23 cellular contexts compared by ENCODE assay signal in genomic region chr15:59828871-59829270, GRCh38.
DNase-seq lines count a peak whose midpoint lies in the region; TF ChIP-seq lines count a peak whose summit lies in the region.
"Had no signal": no experiment of that assay in that cellular context is flagged by ENCODE, and none has a peak within 500 bp of the region (broad histone marks: within the 10 kb centered on the region; RNA-seq: fewer than 3 reads in every experiment).

No MANE protein-coding gene starts in this region.

- no peak for TF ChIP-seq CTCF in epithelial cell of esophagus (IDR thresholded peaks at IDR 0.05; ENCODE audit: insufficient read depth, low read depth, low read length, missing control alignments)

- H2BK120ac ChIP-seq in trophoblast cell (ENCODE audit: insufficient read depth, low read length, poor library complexity), result no peak overlapping the region

- H2BK5ac ChIP-seq in trophoblast cell (ENCODE audit: low read depth, low read length, poor library complexity), result no peak overlapping the region

- H2BK12ac ChIP-seq in trophoblast cell (ENCODE audit: low read length), result no peak overlapping the region

- no peak overlapping the region for H2AFZ ChIP-seq in trophoblast cell (ENCODE audit: insufficient read depth, low read length, poor library complexity)

- no peak overlapping the region for H4K12ac ChIP-seq in trophoblast cell (ENCODE audit: low read depth, low read length)

- H3K79me1 ChIP-seq in trophoblast cell (ENCODE audit: low read length), result no peaks in the 10 kb centered on the region

- H3K27me3 ChIP-seq in trophoblast cell (ENCODE audit: insufficient read depth, low read length), result no peaks in the 10 kb centered on the region

- WGBS in trophoblast cell (ENCODE audit: extremely low coverage, insufficient coverage, insufficient read length), result no CpG with 5 or more reads among the region's 15 CpGs

- H3K4me1 ChIP-seq in trophoblast cell (ENCODE audit: control insufficient read depth in 1 of 2, insufficient read depth in 2 of 2, low read length in 2 of 2), result peaks cover 0 to 3% of the 10 kb centered on the region in 2 experiments

- no peak overlapping the region for H3K9ac ChIP-seq in trophoblast cell (ENCODE audit: low read length)
- H3K9ac ChIP-seq: KMS-11 had no signal

- DNase-seq in M059J (ENCODE audit: low read depth) (peak; percentile 56), RPMI7951 (ENCODE audit: low read depth) (peak; percentile 5), epithelial cell of esophagus (ENCODE audit: low read depth) (peak; percentile 45), trophoblast cell (peak; percentile 69 to 80), kidney tubule cell (ENCODE audit: low spot score) (no peak), NCI-H146 treated with DMSO at 0.1 percent for 48 hours (lab: John Stamatoyannopoulos, UW; ENCODE audit: unreplicated experiment) (no peak), GM19240 (ENCODE audit: insufficient read length, low spot score) (no peak), AG20443 (ENCODE audit: low spot score) (no peak)
- DNase-seq: CD8-positive, alpha-beta T cell; DMS 273 treated with DMSO at 0.1 percent for 48 hours; DMS79 treated with DMSO at 0.1 percent for 48 hours; H9; HFFc6; MV-4-11; NCI-H1105; NCI-H1436 treated with DMSO at 0.1 percent for 48 hours; NCI-H1930; NCI-H2107; NCI-H446; NCI-H524 treated with DMSO at 0.1 percent for 48 hours; NCI-H774 had no signal

- no peak overlapping the region for H3K18ac ChIP-seq in trophoblast cell (ENCODE audit: low read length)

- no peak overlapping the region for H4K91ac ChIP-seq in trophoblast cell (ENCODE audit: low read depth, low read length)

- H3K79me2 ChIP-seq in trophoblast cell (ENCODE audit: control insufficient read depth, insufficient read depth, low read length, poor library complexity), result no peaks in the 10 kb centered on the region

- no peaks in the 10 kb centered on the region for H3K36me3 ChIP-seq in trophoblast cell (ENCODE audit: control insufficient read depth in 1 of 2, insufficient read depth in 2 of 2, low read length in 2 of 2)

- no peak overlapping the region for H3K4ac ChIP-seq in trophoblast cell (ENCODE audit: low read depth, low read length)

- H3K4me3 ChIP-seq in epithelial cell of esophagus (ENCODE audit: low read length), result no peak overlapping the region
- no peak overlapping the region for H3K4me3 ChIP-seq in trophoblast cell (ENCODE audit: low read depth, low read length)

- H3K9me3 ChIP-seq in trophoblast cell (ENCODE audit: insufficient read depth, low read depth, low read length), result no peaks in the 10 kb centered on the region

- H3K14ac ChIP-seq in trophoblast cell (ENCODE audit: low read length), result no peak overlapping the region

- no peak overlapping the region for H3K27ac ChIP-seq in trophoblast cell (ENCODE audit: low read depth, low read length)
- H3K27ac ChIP-seq: C4-2B, KMS-11 had no signal

- H2AK5ac ChIP-seq in trophoblast cell (ENCODE audit: low read length), result no peak overlapping the region

- H4K8ac ChIP-seq in trophoblast cell (ENCODE audit: low read depth, low read length), result no peak overlapping the region

- no peak overlapping the region for H3K23ac ChIP-seq in trophoblast cell (ENCODE audit: low read length)

- H3K4me2 ChIP-seq in trophoblast cell (ENCODE audit: low read length), result no peak overlapping the region
- H3K4me2 ChIP-seq: KMS-11 had no signal

Comparison
In these comparisons a context has a peak if more than half of its experiments do, and no peak if none do; other contexts are left out.
1. DNase-seq: peak in M059J (single experiment), RPMI7951 (single experiment), epithelial cell of esophagus (single experiment) and trophoblast cell (2 of 2); none in kidney tubule cell (single experiment), NCI-H146 treated with DMSO at 0.1 percent for 48 hours (single experiment), GM19240 (single experiment) and AG20443 (single experiment).